In genomic region chr5:38772471-38772870, GRCh38 we compare ENCODE assay signal across 25 cellular contexts.
"Had no signal": no experiment of that assay in that cellular context is flagged by ENCODE, and none has a peak within 500 bp of the region (broad histone marks: within the 10 kb centered on the region; RNA-seq: fewer than 3 reads in every experiment).

No MANE protein-coding gene starts in this region.

- H3K9me3 ChIP-seq: left lung, lower lobe of right lung, ovary, testis, thyroid gland, transverse colon, upper lobe of left lung had no signal

- DNase-seq: hippocampal formation; immature natural killer cell; kidney; left colon; left lung; lower lobe of right lung; mammary epithelial cell; mesenchymal stem cell; naive thymus-derived CD8-positive, alpha-beta T cell; ovary; right cardiac atrium; stimulated activated CD4-positive, alpha-beta T cell treated with anti-CD3 and anti-CD28 coated beads, Interleukin-12 subunit alpha, Interleukin-12 subunit beta, amount 100 ng/mL, for 4 hours; stimulated activated CD4-positive, alpha-beta T cell treated with anti-CD3 and anti-CD28 coated beads, Interleukin-15, amount 100 ng/mL, for 24 hours; stimulated activated CD4-positive, alpha-beta T cell treated with anti-CD3 and anti-CD28 coated beads, Interleukin-2, amount 100 ng/mL, for 24 hours; stimulated activated CD4-positive, alpha-beta T cell treated with anti-CD3 and anti-CD28 coated beads, Interleukin-4, amount 100 ng/mL, for 1 hour; stimulated activated naive B cell treated with anti-CD40 and anti-IgM and Interleukin-4, amounts not matched to agents 10 μg/mL and 1 μg/mL and 100 μg/mL, for 72 hours; stimulated activated naive CD8-positive, alpha-beta T cell treated with anti-CD3 and anti-CD28 coated beads, Interleukin-15, Interleukin-2, amounts not matched to agents 100 U/mL and 50 U/mL, for 24 hours; stomach; testis; thyroid gland; transverse colon; upper lobe of left lung had no signal

- H3K4me3 ChIP-seq: left lung, lower lobe of right lung, neural progenitor cell, ovary, skin epidermis, stomach, testis, thyroid gland, transverse colon, upper lobe of left lung had no signal

- H3K27ac ChIP-seq: left lung, lower lobe of right lung, neural progenitor cell, ovary, skin epidermis, stomach, testis, thyroid gland, transverse colon, upper lobe of left lung had no signal

- H2AFZ ChIP-seq: neural progenitor cell had no signal

- ATAC-seq: left colon; left lung; lower lobe of right lung; naive thymus-derived CD8-positive, alpha-beta T cell; right cardiac atrium; sciatic nerve; stimulated activated naive B cell treated with anti-CD40 and anti-IgM and Interleukin-4, amounts not matched to agents 10 μg/mL and 1 μg/mL and 100 μg/mL, for 72 hours; stimulated activated naive CD8-positive, alpha-beta T cell treated with anti-CD3 and anti-CD28 coated beads, Interleukin-15, Interleukin-2, amounts not matched to agents 100 U/mL and 50 U/mL, for 24 hours had no signal

- H3K9ac ChIP-seq: neural progenitor cell had no signal

- H3K4me1 ChIP-seq: left lung, lower lobe of right lung, stomach, testis, thyroid gland, transverse colon, upper lobe of left lung had no signal

- H3K36me3 ChIP-seq: left lung, lower lobe of right lung, neural progenitor cell, ovary, stomach, thyroid gland, transverse colon, upper lobe of left lung had no signal

- H3K27me3 ChIP-seq: left lung, neural progenitor cell, ovary, stomach, testis, thyroid gland, transverse colon, upper lobe of left lung had no signal
